In the genomic region with DNA sequence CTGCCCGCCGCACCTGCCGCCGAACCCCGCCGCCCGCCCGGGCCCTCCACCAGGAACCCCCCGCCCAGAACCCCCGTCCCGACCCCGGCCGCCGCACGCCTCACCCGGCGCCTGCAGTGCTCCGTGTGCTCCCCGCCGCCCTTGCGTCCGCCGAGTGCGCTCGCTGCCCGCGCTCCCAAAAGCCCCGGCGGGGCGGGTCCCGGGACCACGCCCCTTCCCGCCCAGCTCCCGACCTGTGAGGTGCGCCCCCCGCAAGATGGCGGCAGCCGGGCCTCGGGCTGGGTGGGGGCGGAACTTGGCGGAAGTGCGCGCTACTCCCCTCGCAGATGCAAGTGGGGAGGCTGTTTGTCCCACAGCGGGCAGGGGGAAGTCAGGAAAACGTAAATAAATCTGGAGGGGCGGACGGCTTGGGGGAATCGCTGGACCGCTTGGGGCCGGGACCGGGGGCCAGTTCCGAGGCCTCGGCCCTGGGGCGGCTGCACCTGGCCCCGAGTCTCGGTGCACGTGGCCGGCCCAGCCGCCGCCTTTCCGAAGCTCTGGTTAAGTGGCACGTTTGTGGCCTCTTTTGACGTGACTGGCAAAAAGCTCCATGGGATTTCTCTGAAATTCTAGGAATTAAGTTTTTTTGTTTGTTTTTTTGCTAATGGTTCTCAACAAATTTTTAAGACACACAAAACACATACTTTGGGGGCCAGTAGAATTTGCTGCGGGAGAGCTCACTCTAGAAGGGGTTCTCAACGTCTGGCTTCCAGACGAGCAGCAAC, we compare ENCODE assay signal across 2 cellular contexts.
TF ChIP-seq lines count a peak whose summit lies in the region.

Gene EZR, minus strand, starts transcription at position 156 of the 764 bp plus-strand sequence. CDS start 1,275 bp downstream, outside the sequence.

TF ChIP-seq in A549, 52 proteins besides CTCF, POLR2A, EP300 and RAD21 (continued from another document):
- TF ChIP-seq ESRRA (IDR thresholded peaks at IDR 0.05; ENCODE audit: borderline replicate concordance, low read length) (no peak), RFX5 (IDR thresholded peaks at IDR 0.05) (no peak), TP53 (CRISPR knock-in tag; IDR thresholded peaks at IDR 0.05) (peak; percentile 91; the same call in 1 of the 2 replicates), SMC3 (IDR thresholded peaks at IDR 0.05) (no peak), HDAC2 (IDR thresholded peaks at IDR 0.05) (0 out of 2 replicates have a peak, but pooled peaks have one; percentile 45), FOSL2 (IDR thresholded peaks at IDR 0.05) (no peak), FOSL2 (CRISPR knock-in tag; IDR thresholded peaks at IDR 0.05) (no peak; the same call in 1 of the 2 replicates), NR3C1 (IDR thresholded peaks at IDR 0.05) (no peak), POLR2AphosphoS2 (conservative IDR thresholded peaks at IDR 0.05; ENCODE audit: low read length) (no peak), HOXB5 (CRISPR knock-in tag; IDR thresholded peaks at IDR 0.05) (peak; percentile 98), NFE2L2 (conservative IDR thresholded peaks at IDR 0.05; ENCODE audit: low read length) (no peak), KDM1A (IDR thresholded peaks at IDR 0.05; ENCODE audit: low read depth) (no peak), KDM5A (IDR thresholded peaks at IDR 0.05) (no peak), ZC3H11A (IDR thresholded peaks at IDR 0.05) (no peak), CBX2 (IDR thresholded peaks at IDR 0.05; ENCODE audit: borderline replicate concordance, low read depth) (no peak), RNF2 (IDR thresholded peaks at IDR 0.05; ENCODE audit: borderline replicate concordance, low read depth) (no peak; the same call in 1 of the 2 replicates), CHD2 (IDR thresholded peaks at IDR 0.05; ENCODE audit: low read length, partially characterized antibody) (no peak), NPAS2 (CRISPR knock-in tag; IDR thresholded peaks at IDR 0.05; ENCODE audit: borderline replicate concordance) (peak; percentile 47; the same call in 1 of the 2 replicates), HMGXB4 (CRISPR knock-in tag; IDR thresholded peaks at IDR 0.05; ENCODE audit: borderline replicate concordance) (peak; percentile 72), ZFP36 (IDR thresholded peaks at IDR 0.05; ENCODE audit: borderline replicate concordance, partially characterized antibody) (no peak), BHLHE40 (IDR thresholded peaks at IDR 0.05; ENCODE audit: low read depth, low read length) (no peak), MYC (IDR thresholded peaks at IDR 0.05; ENCODE audit: borderline replicate concordance, low read length) (0 out of 2 replicates have a peak, but pooled peaks have one; percentile 38)
- TF ChIP-seq, protein P1, sequence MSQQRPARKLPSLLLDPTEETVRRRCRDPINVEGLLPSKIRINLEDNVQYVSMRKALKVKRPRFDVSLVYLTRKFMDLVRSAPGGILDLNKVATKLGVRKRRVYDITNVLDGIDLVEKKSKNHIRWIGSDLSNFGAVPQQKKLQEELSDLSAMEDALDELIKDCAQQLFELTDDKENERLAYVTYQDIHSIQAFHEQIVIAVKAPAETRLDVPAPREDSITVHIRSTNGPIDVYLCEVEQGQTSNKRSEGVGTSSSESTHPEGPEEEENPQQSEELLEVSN (IDR thresholded peaks at IDR 0.05; ENCODE audit: borderline replicate concordance, low read depth) = peak; percentile 99
- TF ChIP-seq, protein P2, sequence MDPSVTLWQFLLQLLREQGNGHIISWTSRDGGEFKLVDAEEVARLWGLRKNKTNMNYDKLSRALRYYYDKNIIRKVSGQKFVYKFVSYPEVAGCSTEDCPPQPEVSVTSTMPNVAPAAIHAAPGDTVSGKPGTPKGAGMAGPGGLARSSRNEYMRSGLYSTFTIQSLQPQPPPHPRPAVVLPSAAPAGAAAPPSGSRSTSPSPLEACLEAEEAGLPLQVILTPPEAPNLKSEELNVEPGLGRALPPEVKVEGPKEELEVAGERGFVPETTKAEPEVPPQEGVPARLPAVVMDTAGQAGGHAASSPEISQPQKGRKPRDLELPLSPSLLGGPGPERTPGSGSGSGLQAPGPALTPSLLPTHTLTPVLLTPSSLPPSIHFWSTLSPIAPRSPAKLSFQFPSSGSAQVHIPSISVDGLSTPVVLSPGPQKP (IDR thresholded peaks at IDR 0.05; ENCODE audit: low read depth, low read length) = no peak
- TF ChIP-seq, protein P3, sequence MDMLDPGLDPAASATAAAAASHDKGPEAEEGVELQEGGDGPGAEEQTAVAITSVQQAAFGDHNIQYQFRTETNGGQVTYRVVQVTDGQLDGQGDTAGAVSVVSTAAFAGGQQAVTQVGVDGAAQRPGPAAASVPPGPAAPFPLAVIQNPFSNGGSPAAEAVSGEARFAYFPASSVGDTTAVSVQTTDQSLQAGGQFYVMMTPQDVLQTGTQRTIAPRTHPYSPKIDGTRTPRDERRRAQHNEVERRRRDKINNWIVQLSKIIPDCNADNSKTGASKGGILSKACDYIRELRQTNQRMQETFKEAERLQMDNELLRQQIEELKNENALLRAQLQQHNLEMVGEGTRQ (IDR thresholded peaks at IDR 0.05) = peak; percentile 10; the same call in 1 of the 2 replicates

TF ChIP-seq in HepG2, 621 proteins besides CTCF, POLR2A, EP300 and RAD21 (continued from another document and continues in another):
- peak; percentile 95 for TF ChIP-seq BRF2 (CRISPR knock-in tag; IDR thresholded peaks at IDR 0.05)
- TF ChIP-seq, protein P4, sequence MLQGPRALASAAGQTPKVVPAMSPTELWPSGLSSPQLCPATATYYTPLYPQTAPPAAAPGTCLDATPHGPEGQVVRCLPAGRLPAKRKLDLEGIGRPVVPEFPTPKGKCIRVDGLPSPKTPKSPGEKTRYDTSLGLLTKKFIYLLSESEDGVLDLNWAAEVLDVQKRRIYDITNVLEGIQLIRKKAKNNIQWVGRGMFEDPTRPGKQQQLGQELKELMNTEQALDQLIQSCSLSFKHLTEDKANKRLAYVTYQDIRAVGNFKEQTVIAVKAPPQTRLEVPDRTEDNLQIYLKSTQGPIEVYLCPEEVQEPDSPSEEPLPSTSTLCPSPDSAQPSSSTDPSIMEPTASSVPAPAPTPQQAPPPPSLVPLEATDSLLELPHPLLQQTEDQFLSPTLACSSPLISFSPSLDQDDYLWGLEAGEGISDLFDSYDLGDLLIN (CRISPR knock-in tag; IDR thresholded peaks at IDR 0.05; ENCODE audit: borderline replicate concordance) = no peak
- no peak; the same call in none of the 2 replicates for TF ChIP-seq HOXD1 (CRISPR knock-in tag; IDR thresholded peaks at IDR 0.05)
- peak; percentile 55; the same call in 1 of the 2 replicates for TF ChIP-seq ATF5 (CRISPR knock-in tag; IDR thresholded peaks at IDR 0.05; ENCODE audit: low read depth)
- TF ChIP-seq TEAD3 (CRISPR knock-in tag; optimal IDR thresholded peaks at IDR 0.05; ENCODE audit: borderline replicate concordance) = no peak
- TF ChIP-seq KMT2A (CRISPR knock-in tag; IDR thresholded peaks at IDR 0.05) = peak; percentile 53; the same call in 1 of the 2 replicates
- TF ChIP-seq FLYWCH1 (CRISPR knock-in tag; IDR thresholded peaks at IDR 0.05) = 0 out of 2 replicates have a peak, but pooled peaks have one; percentile 35
- peak; percentile 89 for TF ChIP-seq RBFOX2 (IDR thresholded peaks at IDR 0.05; ENCODE audit: low read depth, low read length)
- TF ChIP-seq REST (IDR thresholded peaks at IDR 0.05; ENCODE audit: borderline replicate concordance in 1 of 2, low read depth in 1 of 2, low read length in 2 of 2) = no peak
- peak; percentile 77; the same call in 1 of the 2 replicates for TF ChIP-seq ZNF253 (CRISPR knock-in tag; IDR thresholded peaks at IDR 0.05; ENCODE audit: borderline replicate concordance)
- no peak for TF ChIP-seq ADNP (CRISPR knock-in tag; IDR thresholded peaks at IDR 0.05)
- TF ChIP-seq MEIS2 (CRISPR knock-in tag; IDR thresholded peaks at IDR 0.05) = peak; percentile 71; the same call in 1 of the 2 replicates
- TF ChIP-seq PHB2 (IDR thresholded peaks at IDR 0.05; ENCODE audit: partially characterized antibody) = no peak
- TF ChIP-seq KLF13 (CRISPR knock-in tag; IDR thresholded peaks at IDR 0.05) = peak; percentile 80; the same call in 1 of the 2 replicates
- TF ChIP-seq ZNF362 (CRISPR knock-in tag; IDR thresholded peaks at IDR 0.05; ENCODE audit: borderline replicate concordance) = no peak
- no peak for TF ChIP-seq FOXA3 (CRISPR knock-in tag; IDR thresholded peaks at IDR 0.05)
- no peak for TF ChIP-seq ZBED4 (CRISPR knock-in tag; IDR thresholded peaks at IDR 0.05; ENCODE audit: borderline replicate concordance)
- peak; percentile 62; the same call in 1 of the 2 replicates for TF ChIP-seq GMEB1 (CRISPR knock-in tag; IDR thresholded peaks at IDR 0.05; ENCODE audit: borderline replicate concordance)
